ENCODE assay signal across 2 cellular contexts in genomic region chr20:25622049-25622448, GRCh38.
TF ChIP-seq lines count a peak whose summit lies in the region.

No MANE protein-coding gene starts in this region.

TF ChIP-seq in SK-N-SH, 30 proteins besides CTCF, POLR2A, EP300 and RAD21 (continued from another document):
- TF ChIP-seq SIN3A (IDR thresholded peaks at IDR 0.05; ENCODE audit: borderline replicate concordance, low read depth, low read length), result no peak
- TF ChIP-seq NRF1 (IDR thresholded peaks at IDR 0.05; ENCODE audit: low read depth, low read length), result no peak
- TF ChIP-seq NFIC (IDR thresholded peaks at IDR 0.05; ENCODE audit: borderline replicate concordance), result no peak
- TF ChIP-seq JUND (IDR thresholded peaks at IDR 0.05), result no peak
- TF ChIP-seq, protein P1, sequence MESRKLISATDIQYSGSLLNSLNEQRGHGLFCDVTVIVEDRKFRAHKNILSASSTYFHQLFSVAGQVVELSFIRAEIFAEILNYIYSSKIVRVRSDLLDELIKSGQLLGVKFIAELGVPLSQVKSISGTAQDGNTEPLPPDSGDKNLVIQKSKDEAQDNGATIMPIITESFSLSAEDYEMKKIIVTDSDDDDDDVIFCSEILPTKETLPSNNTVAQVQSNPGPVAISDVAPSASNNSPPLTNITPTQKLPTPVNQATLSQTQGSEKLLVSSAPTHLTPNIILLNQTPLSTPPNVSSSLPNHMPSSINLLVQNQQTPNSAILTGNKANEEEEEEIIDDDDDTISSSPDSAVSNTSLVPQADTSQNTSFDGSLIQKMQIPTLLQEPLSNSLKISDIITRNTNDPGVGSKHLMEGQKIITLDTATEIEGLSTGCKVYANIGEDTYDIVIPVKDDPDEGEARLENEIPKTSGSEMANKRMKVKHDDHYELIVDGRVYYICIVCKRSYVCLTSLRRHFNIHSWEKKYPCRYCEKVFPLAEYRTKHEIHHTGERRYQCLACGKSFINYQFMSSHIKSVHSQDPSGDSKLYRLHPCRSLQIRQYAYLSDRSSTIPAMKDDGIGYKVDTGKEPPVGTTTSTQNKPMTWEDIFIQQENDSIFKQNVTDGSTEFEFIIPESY (IDR thresholded peaks at IDR 0.05; ENCODE audit: borderline replicate concordance, low read depth), result no peak
- TF ChIP-seq, protein P2, sequence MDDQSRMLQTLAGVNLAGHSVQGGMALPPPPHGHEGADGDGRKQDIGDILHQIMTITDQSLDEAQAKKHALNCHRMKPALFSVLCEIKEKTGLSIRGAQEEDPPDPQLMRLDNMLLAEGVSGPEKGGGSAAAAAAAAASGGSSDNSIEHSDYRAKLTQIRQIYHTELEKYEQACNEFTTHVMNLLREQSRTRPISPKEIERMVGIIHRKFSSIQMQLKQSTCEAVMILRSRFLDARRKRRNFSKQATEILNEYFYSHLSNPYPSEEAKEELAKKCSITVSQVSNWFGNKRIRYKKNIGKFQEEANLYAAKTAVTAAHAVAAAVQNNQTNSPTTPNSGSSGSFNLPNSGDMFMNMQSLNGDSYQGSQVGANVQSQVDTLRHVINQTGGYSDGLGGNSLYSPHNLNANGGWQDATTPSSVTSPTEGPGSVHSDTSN (IDR thresholded peaks at IDR 0.05), result no peak
- TF ChIP-seq, protein P3, sequence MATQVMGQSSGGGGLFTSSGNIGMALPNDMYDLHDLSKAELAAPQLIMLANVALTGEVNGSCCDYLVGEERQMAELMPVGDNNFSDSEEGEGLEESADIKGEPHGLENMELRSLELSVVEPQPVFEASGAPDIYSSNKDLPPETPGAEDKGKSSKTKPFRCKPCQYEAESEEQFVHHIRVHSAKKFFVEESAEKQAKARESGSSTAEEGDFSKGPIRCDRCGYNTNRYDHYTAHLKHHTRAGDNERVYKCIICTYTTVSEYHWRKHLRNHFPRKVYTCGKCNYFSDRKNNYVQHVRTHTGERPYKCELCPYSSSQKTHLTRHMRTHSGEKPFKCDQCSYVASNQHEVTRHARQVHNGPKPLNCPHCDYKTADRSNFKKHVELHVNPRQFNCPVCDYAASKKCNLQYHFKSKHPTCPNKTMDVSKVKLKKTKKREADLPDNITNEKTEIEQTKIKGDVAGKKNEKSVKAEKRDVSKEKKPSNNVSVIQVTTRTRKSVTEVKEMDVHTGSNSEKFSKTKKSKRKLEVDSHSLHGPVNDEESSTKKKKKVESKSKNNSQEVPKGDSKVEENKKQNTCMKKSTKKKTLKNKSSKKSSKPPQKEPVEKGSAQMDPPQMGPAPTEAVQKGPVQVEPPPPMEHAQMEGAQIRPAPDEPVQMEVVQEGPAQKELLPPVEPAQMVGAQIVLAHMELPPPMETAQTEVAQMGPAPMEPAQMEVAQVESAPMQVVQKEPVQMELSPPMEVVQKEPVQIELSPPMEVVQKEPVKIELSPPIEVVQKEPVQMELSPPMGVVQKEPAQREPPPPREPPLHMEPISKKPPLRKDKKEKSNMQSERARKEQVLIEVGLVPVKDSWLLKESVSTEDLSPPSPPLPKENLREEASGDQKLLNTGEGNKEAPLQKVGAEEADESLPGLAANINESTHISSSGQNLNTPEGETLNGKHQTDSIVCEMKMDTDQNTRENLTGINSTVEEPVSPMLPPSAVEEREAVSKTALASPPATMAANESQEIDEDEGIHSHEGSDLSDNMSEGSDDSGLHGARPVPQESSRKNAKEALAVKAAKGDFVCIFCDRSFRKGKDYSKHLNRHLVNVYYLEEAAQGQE (IDR thresholded peaks at IDR 0.05; ENCODE audit: low read depth, low read length), result no peak
- no peak for TF ChIP-seq TCF12 (IDR thresholded peaks at IDR 0.05)
- no peak for TF ChIP-seq FOXJ3 (CRISPR knock-in tag; IDR thresholded peaks at IDR 0.05)
- TF ChIP-seq POLR2AphosphoS5 (IDR thresholded peaks at IDR 0.05; ENCODE audit: low read depth, low read length), result no peak
- TF ChIP-seq USF2 (IDR thresholded peaks at IDR 0.05; ENCODE audit: borderline replicate concordance, low read depth, low read length), result no peak
- TF ChIP-seq RXRA (IDR thresholded peaks at IDR 0.05; ENCODE audit: borderline replicate concordance, low read depth), result no peak

TF ChIP-seq in SK-N-SH treated with all-trans-retinoic acid at 6 μM for 48 hours, 23 proteins besides CTCF, POLR2A, EP300 and RAD21:
- no peak for TF ChIP-seq TSHZ2 (CRISPR knock-in tag; IDR thresholded peaks at IDR 0.05)
- no peak for TF ChIP-seq ESRRG (CRISPR knock-in tag; IDR thresholded peaks at IDR 0.05)
- no peak for TF ChIP-seq ZFP3 (CRISPR knock-in tag; IDR thresholded peaks at IDR 0.05)
- TF ChIP-seq TOX (CRISPR knock-in tag; IDR thresholded peaks at IDR 0.05; ENCODE audit: borderline replicate concordance), result no peak
- no peak for TF ChIP-seq ZFP30 (CRISPR knock-in tag; IDR thresholded peaks at IDR 0.05)
- no peak for TF ChIP-seq CSDC2 (CRISPR knock-in tag; IDR thresholded peaks at IDR 0.05)
- TF ChIP-seq TCF4 (CRISPR knock-in tag; IDR thresholded peaks at IDR 0.05; ENCODE audit: borderline replicate concordance), result no peak
- no peak for TF ChIP-seq ZC3H10 (CRISPR knock-in tag; IDR thresholded peaks at IDR 0.05)
